ENCODE assay signal across 27 cellular contexts in the genomic region with DNA sequence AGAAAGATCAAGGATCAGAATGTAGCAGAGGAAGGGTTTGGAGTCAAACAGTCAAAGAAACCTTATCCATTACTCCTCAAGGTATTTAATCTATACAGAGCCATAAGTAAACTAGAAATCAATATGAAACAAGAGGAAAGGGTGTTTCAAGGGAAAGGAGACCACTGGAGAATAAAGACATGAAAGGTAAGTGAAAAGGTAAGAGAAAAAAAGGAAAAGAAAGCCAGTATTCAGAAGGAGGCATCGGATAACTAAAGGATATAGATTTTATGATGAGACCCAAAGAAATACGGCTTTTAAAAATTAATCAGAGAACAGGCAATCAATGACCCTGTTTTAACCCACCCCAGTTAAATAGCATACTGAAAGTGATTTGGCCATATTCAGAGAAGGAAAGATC.
"Had no signal": no experiment of that assay in that cellular context is flagged by ENCODE, and none has a peak within 500 bp of the region (broad histone marks: within the 10 kb centered on the region; RNA-seq: fewer than 3 reads in every experiment).

No MANE protein-coding gene starts in this region.

- H3K4me1 ChIP-seq: stomach, suprapubic skin, testis, thyroid gland, tibial artery, tibial nerve, transverse colon, upper lobe of left lung, upper lobe of right lung, uterus, vagina had no signal

- H3K27me3 ChIP-seq: stomach, suprapubic skin, testis, thyroid gland, tibial artery, tibial nerve, transverse colon, upper lobe of left lung, upper lobe of right lung, uterus, vagina had no signal

- H3K9me3 ChIP-seq: suprapubic skin, testis, thoracic aorta, thyroid gland, transverse colon, upper lobe of left lung, upper lobe of right lung, uterus, vagina had no signal

- H3K4me3 ChIP-seq: stomach, suprapubic skin, testis, thoracic aorta, thyroid gland, tibial artery, tibial nerve, transverse colon, upper lobe of left lung, upper lobe of right lung, uterus, vagina had no signal

- ATAC-seq: stimulated activated effector memory CD8-positive, alpha-beta T cell treated with anti-CD3 and anti-CD28 coated beads, Interleukin-12 subunit alpha, Interleukin-12 subunit beta, amount 100 ng/mL, for 72 hours; stimulated activated memory B cell treated with anti-CD40 and anti-IgM and Interleukin-4, amounts not matched to agents 10 μg/mL and 1 μg/mL and 100 μg/mL, for 72 hours; stimulated activated naive B cell treated with anti-CD40 and anti-IgM and Interleukin-4, amounts not matched to agents 10 μg/mL and 1 μg/mL and 100 μg/mL, for 72 hours; stimulated activated naive CD8-positive, alpha-beta T cell treated with anti-CD3 and anti-CD28 coated beads, Interleukin-15, amount 100 ng/mL, for 72 hours; stimulated activated naive CD8-positive, alpha-beta T cell treated with anti-CD3 and anti-CD28 coated beads, Interleukin-15, Interleukin-2, amounts not matched to agents 100 U/mL and 50 U/mL, for 24 hours; upper lobe of right lung had no signal

- H3K27ac ChIP-seq: stomach, suprapubic skin, testis, thoracic aorta, thyroid gland, tibial artery, tibial nerve, transverse colon, upper lobe of left lung, upper lobe of right lung, uterus, vagina had no signal

- DNase-seq: stimulated activated CD4-positive, alpha-beta T cell treated with anti-CD3 and anti-CD28 coated beads, Interleukin-2, amount 100 ng/mL, for 48 hours; stimulated activated CD4-positive, alpha-beta T cell treated with anti-CD3 and anti-CD28 coated beads, Interleukin-4, amount 100 ng/mL, for 1 hour; stimulated activated CD4-positive, alpha-beta T cell treated with anti-CD3 and anti-CD28 coated beads, Interleukin-4, amount 100 ng/mL, for 24 hours; stimulated activated CD4-positive, alpha-beta T cell treated with anti-CD3 and anti-CD28 coated beads, Interleukin-4, amount 100 ng/mL, for 4 hours; stimulated activated CD8-positive, alpha-beta memory T cell treated with anti-CD3 and anti-CD28 coated beads, Interleukin-4, amount 100 ng/mL, for 48 hours; stimulated activated naive B cell treated with anti-CD40 and anti-IgM and Interleukin-4, amounts not matched to agents 10 μg/mL and 1 μg/mL and 100 μg/mL, for 72 hours; stimulated activated naive CD4-positive, alpha-beta T cell; stimulated activated naive CD4-positive, alpha-beta T cell treated with Interleukin-2 at 50 U/mL for 16 hours; stimulated activated naive CD8-positive, alpha-beta T cell treated with anti-CD3 and anti-CD28 coated beads, Interleukin-15, amount 100 ng/mL, for 72 hours; stimulated activated naive CD8-positive, alpha-beta T cell treated with anti-CD3 and anti-CD28 coated beads, Interleukin-15, Interleukin-2, amounts not matched to agents 100 U/mL and 50 U/mL, for 24 hours; stomach; substantia nigra; testis; thyroid gland; tibial artery; transverse colon; trophoblast cell; upper lobe of left lung; upper lobe of right lung; uterus had no signal

- FAIRE-seq: urothelium cell line had no signal

- H3K36me3 ChIP-seq: stomach, suprapubic skin, thoracic aorta, thyroid gland, tibial artery, tibial nerve, transverse colon, upper lobe of left lung, upper lobe of right lung, uterus, vagina had no signal
